Comparison of ENCODE assay signal across 8 cellular contexts in the genomic region with DNA sequence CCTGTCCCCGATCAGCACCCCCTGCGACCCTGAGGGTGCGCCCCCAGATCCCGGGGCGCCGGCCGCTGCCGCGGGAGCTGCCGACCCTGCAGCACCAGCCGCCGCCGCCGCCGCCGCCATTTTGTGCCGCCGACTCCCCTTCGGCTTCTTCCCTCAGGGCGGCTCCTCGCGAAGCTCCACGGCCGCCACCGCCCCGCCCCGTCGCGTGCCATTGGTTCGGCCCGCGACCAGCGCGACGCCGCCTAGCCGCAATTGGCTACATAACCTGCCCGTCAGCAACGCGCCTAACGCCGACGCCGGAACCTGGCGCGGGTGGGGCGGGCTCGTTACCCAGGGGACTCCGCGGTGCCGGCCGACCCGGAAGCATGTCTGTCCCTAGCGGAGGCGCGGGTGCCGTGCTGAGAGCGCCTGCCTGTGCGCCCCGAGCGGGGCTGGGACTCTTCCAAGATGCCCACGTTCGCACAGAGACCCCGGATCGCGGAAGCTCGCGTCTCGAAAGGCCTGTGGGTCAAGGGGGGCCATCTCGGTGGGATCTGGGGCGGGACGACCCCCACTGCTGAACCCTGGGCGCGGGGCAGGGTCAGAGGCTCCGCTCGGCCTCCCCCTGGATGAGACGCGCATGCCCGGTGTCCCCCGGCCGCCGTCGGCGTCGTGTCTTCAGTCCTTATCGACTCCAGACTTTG. TPM values are rescaled to one million over a fixed set of nuclear protein-coding genes. Genes with fewer than 3 reads are reported as not detected.
DNase-seq lines count a peak whose midpoint lies in the region; ATAC-seq and TF ChIP-seq lines count a peak whose summit lies in the region.

A gene (minus strand): TSS at position 149 of the 683 bp plus-strand sequence. CDS start 29 bp downstream, at position 120.

- no peaks in the 10 kb centered on the region for H3K9me3 Mint-ChIP-seq in activated naive CD8-positive, alpha-beta T cell (ENCODE audit: low read depth)
- H3K9me3 Mint-ChIP-seq in glutamatergic neuron (ENCODE audit: unreplicated experiment), result peaks cover 23% of the 10 kb centered on the region
- H3K9me3 Mint-ChIP-seq in osteocyte (ENCODE audit: unreplicated experiment), result no peaks in the 10 kb centered on the region

- DNase-seq in GM12864 (ENCODE audit: low read depth) (peak; percentile 96), NCI-H1092 treated with DMSO at 0.1 percent for 48 hours (lab: John Stamatoyannopoulos, UW) (peak; percentile 89), SKM-1 (lab: John Stamatoyannopoulos, UW; ENCODE audit: unreplicated experiment) (peak; percentile 83), glutamatergic neuron (peak; percentile 100), osteocyte (ENCODE audit: extremely low spot score, unreplicated experiment) (peak; percentile 100)

- TF ChIP-seq CTCF in GM12864 (IDR thresholded peaks at IDR 0.05; ENCODE audit: low read depth, low read length, missing control alignments), result peak; percentile 61
- TF ChIP-seq CTCF in glutamatergic neuron (IDR thresholded peaks at IDR 0.05; ENCODE audit: partially characterized antibody, unreplicated experiment), result peak; percentile 59
- peak; percentile 58 for TF ChIP-seq CTCF in osteocyte (IDR thresholded peaks at IDR 0.05)

- H3K9me3 ChIP-seq in thymus (ENCODE audit: control insufficient read depth), result peaks cover 1% of the 10 kb centered on the region

- peak within 1 kb of the TSS; percentile 90 for H3K27ac Mint-ChIP-seq in activated naive CD8-positive, alpha-beta T cell
- H3K27ac Mint-ChIP-seq in glutamatergic neuron (ENCODE audit: unreplicated experiment), result peak within 1 kb of the TSS; percentile 93
- H3K27ac Mint-ChIP-seq in osteocyte (ENCODE audit: unreplicated experiment), result peak within 1 kb of the TSS; percentile 84

- no peaks in the 10 kb centered on the region for H3K27me3 Mint-ChIP-seq in activated naive CD8-positive, alpha-beta T cell
- H3K27me3 Mint-ChIP-seq in glutamatergic neuron (ENCODE audit: unreplicated experiment) (no peaks in the 10 kb centered on the region), osteocyte (ENCODE audit: unreplicated experiment) (no peaks in the 10 kb centered on the region)

- H3K4me1 Mint-ChIP-seq in activated naive CD8-positive, alpha-beta T cell (ENCODE audit: low read depth), result peaks cover 47% of the 10 kb centered on the region
- peaks cover 10% of the 10 kb centered on the region for H3K4me1 Mint-ChIP-seq in glutamatergic neuron (ENCODE audit: low read depth, unreplicated experiment)
- H3K4me1 Mint-ChIP-seq in osteocyte (ENCODE audit: unreplicated experiment), result peaks cover 29% of the 10 kb centered on the region

- under 1% methylated on average over 86 of the region's 86 CpGs for WGBS in thymus

- H3K4me1 ChIP-seq in thymus (ENCODE audit: control insufficient read depth, insufficient read depth, low read length), result peaks cover 18% of the 10 kb centered on the region

- H3K36me3 Mint-ChIP-seq in activated naive CD8-positive, alpha-beta T cell, result peaks cover 5% of the 10 kb centered on the region
- H3K36me3 Mint-ChIP-seq in glutamatergic neuron (ENCODE audit: unreplicated experiment), result no peaks in the 10 kb centered on the region
- H3K36me3 Mint-ChIP-seq in osteocyte (ENCODE audit: unreplicated experiment), result peaks cover 31% of the 10 kb centered on the region

- peak within 1 kb of the TSS; percentile 96 for H3K4me3 Mint-ChIP-seq in activated naive CD8-positive, alpha-beta T cell
- H3K4me3 Mint-ChIP-seq in glutamatergic neuron (ENCODE audit: unreplicated experiment) (peak within 1 kb of the TSS; percentile 98), osteocyte (ENCODE audit: unreplicated experiment) (peak within 1 kb of the TSS; percentile 85)

- ATAC-seq in HG02623 (IDR thresholded peaks at IDR 0.05; ENCODE audit: unreplicated experiment), result peak; percentile 93

- H3K27me3 ChIP-seq in thymus (ENCODE audit: control insufficient read depth, insufficient read depth), result no peaks in the 10 kb centered on the region

- H3K4me3 ChIP-seq in GM12864 (ENCODE audit: low read depth, low read length) (peak within 1 kb of the TSS; percentile 96), thymus (ENCODE audit: low read length) (peak within 1 kb of the TSS; percentile 97)

- H3K27ac ChIP-seq in thymus (ENCODE audit: low read depth), result peak within 1 kb of the TSS; percentile 88

- peaks cover 60% of the 10 kb centered on the region for H3K36me3 ChIP-seq in thymus (ENCODE audit: control insufficient read depth, insufficient read depth)

RNA-seq across cellular contexts. Expression of the gene that starts here (rescaled TPM):
- total RNA-seq in glutamatergic neuron (ENCODE audit: unreplicated experiment) (394 TPM), osteocyte (262 and 272 TPM in 2 replicates)
- polyA plus RNA-seq in thymus, result 340 TPM

Comparison
In these comparisons a context has a peak if more than half of its experiments do, and no peak if none do; other contexts are left out.
1. Peak in every context shown above with its lines: DNase-seq, ATAC-seq, H3K4me3 ChIP-seq and H3K27ac ChIP-seq.